Comparison of ENCODE assay signal across 8 cellular contexts in genomic region chr21:44928500-44929241, GRCh38. TPM values are rescaled to one million over a fixed set of nuclear protein-coding genes. Genes with fewer than 3 reads are reported as not detected.
A peak's percentile ranks its signal among the peaks of the same experiment; 100 is the strongest.
DNase-seq lines count a peak whose midpoint lies in the region; ATAC-seq and TF ChIP-seq lines count a peak whose summit lies in the region.
"Not testable (repeated sequence)": the region's sequence is repeated elsewhere in the genome, so short reads cannot be mapped to it uniquely, and the experiment has no call there.

No MANE protein-coding gene starts in this region.

- H3K4me3 Mint-ChIP-seq in activated CD4-positive, alpha-beta T cell treated with anti-CD3 and anti-CD28 coated beads for 36 hours, result peak overlapping the region; percentile 90
- peak overlapping the region; percentile 88 to 97 (median 93) for H3K4me3 Mint-ChIP-seq in naive thymus-derived CD4-positive, alpha-beta T cell
- peak overlapping the region; percentile 72 to 92 for H3K4me3 Mint-ChIP-seq in stimulated activated naive CD8-positive, alpha-beta T cell treated with anti-CD3 and anti-CD28 coated beads, Interleukin-15, amount 100 ng/mL, for 72 hours

- DNase-seq in CD1c-positive myeloid dendritic cell (ENCODE audit: extremely low spot score), result peak; percentile 67
- peak; percentile 59 for DNase-seq in H4 (ENCODE audit: low spot score)
- DNase-seq in NCI-H226, result peak; percentile 74
- not testable (repeated sequence) for DNase-seq in activated CD4-positive, alpha-beta T cell treated with anti-CD3 and anti-CD28 coated beads for 36 hours; naive thymus-derived CD4-positive, alpha-beta T cell; stimulated activated naive CD8-positive, alpha-beta T cell treated with anti-CD3 and anti-CD28 coated beads, Interleukin-15, amount 100 ng/mL, for 72 hours
- peak; percentile 75 for DNase-seq in astrocyte of the hippocampus (ENCODE audit: low read depth, low spot score)
- DNase-seq in fibroblast of mammary gland (ENCODE audit: low read depth), result peak; percentile 72

- not testable (repeated sequence) for H3K27me3 ChIP-seq in naive thymus-derived CD4-positive, alpha-beta T cell (ENCODE audit: control insufficient read depth in 2 of 2, insufficient read depth in 2 of 2, low read length in 2 of 2)

- H3K4me1 Mint-ChIP-seq in activated CD4-positive, alpha-beta T cell treated with anti-CD3 and anti-CD28 coated beads for 36 hours, result peaks cover 72% of the 10 kb centered on the region
- H3K4me1 Mint-ChIP-seq in naive thymus-derived CD4-positive, alpha-beta T cell, result peaks cover 60 to 77% (median 71%) of the 10 kb centered on the region in 7 donors
- peaks cover 86% of the 10 kb centered on the region for H3K4me1 Mint-ChIP-seq in stimulated activated naive CD8-positive, alpha-beta T cell treated with anti-CD3 and anti-CD28 coated beads, Interleukin-15, amount 100 ng/mL, for 72 hours

- H3K4me3 ChIP-seq in fibroblast of mammary gland (ENCODE audit: control insufficient read depth, low read depth, low read length), result not testable (repeated sequence)
- H3K4me3 ChIP-seq in naive thymus-derived CD4-positive, alpha-beta T cell (ENCODE audit: low read length), result peak overlapping the region; percentile 100

- H3K36me3 Mint-ChIP-seq in activated CD4-positive, alpha-beta T cell treated with anti-CD3 and anti-CD28 coated beads for 36 hours (ENCODE audit: low read depth), result not testable (repeated sequence)
- H3K36me3 Mint-ChIP-seq in naive thymus-derived CD4-positive, alpha-beta T cell, result peaks cover 0 to 15% (median 0%) of the 10 kb centered on the region in 5 donors

- H3K9me3 ChIP-seq in naive thymus-derived CD4-positive, alpha-beta T cell (ENCODE audit: control insufficient read depth in 2 of 3, low read length in 3 of 3), result not testable (repeated sequence)

- not testable (repeated sequence) for H3K36me3 ChIP-seq in naive thymus-derived CD4-positive, alpha-beta T cell (ENCODE audit: control insufficient read depth in 2 of 3, insufficient read depth in 3 of 3, low read length in 3 of 3)

- H3K27ac ChIP-seq in naive thymus-derived CD4-positive, alpha-beta T cell (ENCODE audit: low read depth, low read length), result peak overlapping the region; percentile 79

- POLR2A ChIA-PET in activated CD4-positive, alpha-beta T cell treated with anti-CD3 and anti-CD28 coated beads for 36 hours (lab: Charles Lee), result interaction anchor here (0.6 to 1.5 kb wide), 2 partner anchors 9 to 23 kb away, joined by 3 to 8 read pairs; no protein-coding TSS in a partner anchor
- POLR2A ChIA-PET in naive thymus-derived CD4-positive, alpha-beta T cell (lab: Charles Lee), result interaction anchor here (0.6 to 12.9 kb wide), 9 partner anchors 12 to 1952 kb away, joined by 3 to 569 read pairs (median 10); partner anchors contain the start of genes ITGB2, PTTG1IP and SLX9

- H3K4me1 ChIP-seq in naive thymus-derived CD4-positive, alpha-beta T cell (ENCODE audit: control insufficient read depth in 2 of 2, insufficient read depth in 2 of 2, low read length in 2 of 2), result peaks cover 56 to 59% of the 10 kb centered on the region in 2 donors

- not testable (repeated sequence) for H3K27me3 Mint-ChIP-seq in activated CD4-positive, alpha-beta T cell treated with anti-CD3 and anti-CD28 coated beads for 36 hours; naive thymus-derived CD4-positive, alpha-beta T cell; stimulated activated naive CD8-positive, alpha-beta T cell treated with anti-CD3 and anti-CD28 coated beads, Interleukin-15, amount 100 ng/mL, for 72 hours

- ATAC-seq in activated CD4-positive, alpha-beta T cell treated with anti-CD3 and anti-CD28 coated beads for 36 hours; naive thymus-derived CD4-positive, alpha-beta T cell; stimulated activated naive CD8-positive, alpha-beta T cell treated with anti-CD3 and anti-CD28 coated beads, Interleukin-15, amount 100 ng/mL, for 72 hours: not testable (repeated sequence)

- not testable (repeated sequence) for TF ChIP-seq CTCF in fibroblast of mammary gland (conservative IDR thresholded peaks at IDR 0.05; ENCODE audit: control insufficient read depth, insufficient read depth, low read depth, low read length)

- H3K27ac Mint-ChIP-seq in activated CD4-positive, alpha-beta T cell treated with anti-CD3 and anti-CD28 coated beads for 36 hours, result peak overlapping the region; percentile 94
- H3K27ac Mint-ChIP-seq in naive thymus-derived CD4-positive, alpha-beta T cell, result peak overlapping the region; percentile 86 to 98 (median 95)
- peak overlapping the region in 1 of 2 donors; percentile 8 for H3K27ac Mint-ChIP-seq in stimulated activated naive CD8-positive, alpha-beta T cell treated with anti-CD3 and anti-CD28 coated beads, Interleukin-15, amount 100 ng/mL, for 72 hours

- intact Hi-C loops in activated CD4-positive, alpha-beta T cell treated with anti-CD3 and anti-CD28 coated beads for 36 hours (cut with DNase I, micrococcal nuclease), result loop anchor here (5.0 to 10.0 kb wide), 4 partner anchors 149 to 914 kb away; partner anchors contain the start of genes CFAP410 (in 1 of the 2) and TRAPPC10 (in 1 of the 2)
- intact Hi-C loops in naive thymus-derived CD4-positive, alpha-beta T cell (cut with micrococcal nuclease), result loop anchor here (5.0 to 10.0 kb wide), 5 partner anchors 56 to 1064 kb away; partner anchors contain the start of genes AGPAT3 (in 1 of the 2), KRTAP12-3 (in 1 of the 2) and PTTG1IP (in 1 of the 2)

- CTCF ChIA-PET in activated CD4-positive, alpha-beta T cell treated with anti-CD3 and anti-CD28 coated beads for 36 hours (lab: Charles Lee), result interaction anchor here (0.5 to 5.8 kb wide), 8 partner anchors 10 to 275 kb away, joined by 3 to 24 read pairs (median 4); no protein-coding TSS in a partner anchor
- CTCF ChIA-PET in naive thymus-derived CD4-positive, alpha-beta T cell (lab: Charles Lee), result interaction anchor here (0.8 to 4.8 kb wide), 6 partner anchors 8 to 209 kb away, joined by 3 to 44 read pairs (median 6); partner anchors contain the start of gene ITGB2

- not testable (repeated sequence) for H3K9me3 Mint-ChIP-seq in activated CD4-positive, alpha-beta T cell treated with anti-CD3 and anti-CD28 coated beads for 36 hours (ENCODE audit: low read depth); naive thymus-derived CD4-positive, alpha-beta T cell; stimulated activated naive CD8-positive, alpha-beta T cell treated with anti-CD3 and anti-CD28 coated beads, Interleukin-15, amount 100 ng/mL, for 72 hours

RNA-seq across cellular contexts. Expression of gene ITGB2, which starts 8.0 kb away (rescaled TPM):
- total RNA-seq in H4 (2014; rRNA removed; shearing (Covaris generic)), result 0.91 and 1.9 TPM in 2 replicates
- total RNA-seq in activated CD4-positive, alpha-beta T cell treated with anti-CD3 and anti-CD28 coated beads for 36 hours, result 100 to 1,000 TPM; 217 to 250 TPM
- total RNA-seq in naive thymus-derived CD4-positive, alpha-beta T cell, result 100 to 1,000 TPM; 280 to 877 (median 371) TPM
- polyA plus RNA-seq in naive thymus-derived CD4-positive, alpha-beta T cell, result 100 to 1,000 TPM; 459 to 768 TPM

RNA-seq across cellular contexts. Expression of gene SLX9, which starts 11.2 kb away (rescaled TPM):
- 14.9 and 21.7 TPM in 2 replicates for total RNA-seq in H4 (2014; rRNA removed; shearing (Covaris generic))
- total RNA-seq in activated CD4-positive, alpha-beta T cell treated with anti-CD3 and anti-CD28 coated beads for 36 hours, result 10 to 100 TPM; 60.8 to 68.8 TPM
- 10 to 100 TPM; 17.8 to 46.4 (median 20.6) TPM for total RNA-seq in naive thymus-derived CD4-positive, alpha-beta T cell
- 10 to 100 TPM; 13.2 to 14.9 TPM for polyA plus RNA-seq in naive thymus-derived CD4-positive, alpha-beta T cell

RNA-seq across cellular contexts. Expression of gene PTTG1IP, which starts 55.2 kb away (rescaled TPM):
- total RNA-seq in H4 (2014; rRNA removed; shearing (Covaris generic)), result 239 and 246 TPM in 2 replicates
- total RNA-seq in activated CD4-positive, alpha-beta T cell treated with anti-CD3 and anti-CD28 coated beads for 36 hours, result 10 to 100 TPM; 34.8 to 44.3 TPM
- total RNA-seq in naive thymus-derived CD4-positive, alpha-beta T cell, result 100 to 1,000 TPM in 2 of 5 experiments, 10 to 100 TPM in 3; 83.8 to 122 (median 95.6) TPM
- 10 to 100 TPM; 60.9 to 79.8 TPM for polyA plus RNA-seq in naive thymus-derived CD4-positive, alpha-beta T cell

Comparison
In these comparisons a context has a peak if more than half of its experiments do, and no peak if none do; other contexts are left out.
1. RNA of gene ITGB2, which starts 8.0 kb away (total RNA-seq): 280 to 877 TPM in naive thymus-derived CD4-positive, alpha-beta T cell and 217 to 250 TPM in activated CD4-positive, alpha-beta T cell treated with anti-CD3 and anti-CD28 coated beads for 36 hours; 0.91 to 1.9 TPM in H4; every median in the first group is over 10 times any median in the second.
2. Peak in every context shown above with its lines, with median percentiles within 50 percentile points of each other: H3K4me3 Mint-ChIP-seq.